In the genomic region with DNA sequence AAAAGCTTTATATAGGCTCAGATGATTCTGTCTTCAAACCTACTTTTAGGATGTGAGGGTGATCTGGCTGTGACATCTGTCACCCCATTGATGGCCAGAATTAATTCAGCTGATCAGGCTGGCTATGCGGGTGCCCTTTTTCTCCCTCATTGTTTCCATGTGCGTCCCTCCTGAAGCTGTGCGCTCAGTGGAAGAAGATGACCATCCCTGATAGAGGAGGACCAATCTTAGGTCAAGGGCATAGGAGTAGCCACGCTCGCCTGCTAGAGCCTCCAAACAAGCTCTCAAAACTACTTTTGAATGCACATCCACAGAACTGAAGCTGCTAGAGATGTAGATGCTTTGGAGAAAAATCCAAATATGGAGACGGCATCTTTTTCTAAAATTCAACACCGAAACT, we compare ENCODE assay signal across 17 cellular contexts. TPM values are rescaled to one million over a fixed set of nuclear protein-coding genes. Genes with fewer than 3 reads are reported as not detected.
"Had no signal": no experiment of that assay in that cellular context is flagged by ENCODE, and none has a peak within 500 bp of the region (broad histone marks: within the 10 kb centered on the region; RNA-seq: fewer than 3 reads in every experiment).

No MANE protein-coding gene starts in this region.

- H3K27me3 Mint-ChIP-seq: type B pancreatic cell had no signal

- ATAC-seq: heart left ventricle; left colon; mucosa of descending colon; naive thymus-derived CD8-positive, alpha-beta T cell had no signal

- H3K27ac Mint-ChIP-seq: naive thymus-derived CD8-positive, alpha-beta T cell; type B pancreatic cell had no signal

- H3K4me2 ChIP-seq: smooth muscle cell had no signal

- H3K27ac ChIP-seq: coronary artery, neutrophil, thyroid gland had no signal

- H3K27me3 ChIP-seq: heart left ventricle, thyroid gland had no signal

- H3K4me3 Mint-ChIP-seq: naive thymus-derived CD8-positive, alpha-beta T cell; type B pancreatic cell had no signal

- H3K36me3 Mint-ChIP-seq: naive thymus-derived CD8-positive, alpha-beta T cell; type B pancreatic cell had no signal

- H3K4me3 ChIP-seq: coronary artery, heart left ventricle, mucosa of descending colon, smooth muscle cell, thyroid gland had no signal

- H3K9me3 ChIP-seq: heart left ventricle, mucosa of descending colon, neutrophil, thyroid gland had no signal

- H3K9me3 Mint-ChIP-seq: naive thymus-derived CD8-positive, alpha-beta T cell; type B pancreatic cell had no signal

- H3K4me1 Mint-ChIP-seq: naive thymus-derived CD8-positive, alpha-beta T cell had no signal

- FAIRE-seq: urothelium cell line had no signal

- H3K36me3 ChIP-seq: neutrophil, thyroid gland had no signal

- DNase-seq: effector CD4-positive, alpha-beta T cell; foreskin melanocyte; heart left ventricle; hippocampal formation; left colon; mucosa of descending colon; naive thymus-derived CD8-positive, alpha-beta T cell; stimulated activated CD4-positive, alpha-beta T cell treated with anti-CD3 and anti-CD28 coated beads, Interleukin-2, amount 100 ng/mL, for 48 hours; stimulated activated naive CD4-positive, alpha-beta T cell treated with Interleukin-2 at 50 U/mL for 16 hours; thyroid gland had no signal

RNA-seq across cellular contexts. Expression of a gene that starts 48.7 kb away (rescaled TPM):
- total RNA-seq: lung microvascular endothelial cell; naive thymus-derived CD8-positive, alpha-beta T cell had no signal
- polyA plus RNA-seq: naive thymus-derived CD8-positive, alpha-beta T cell; neural cell had no signal
